Comparison of ENCODE assay signal across 2 cellular contexts in genomic region chr4:147494301-147494700, GRCh38.
TF ChIP-seq lines count a peak whose summit lies in the region.

No MANE protein-coding gene starts in this region.

TF ChIP-seq in IMR-90, 13 proteins besides CTCF, POLR2A, EP300 and RAD21:
- TF ChIP-seq MAFK (IDR thresholded peaks at IDR 0.05; ENCODE audit: low read depth, low read length) (no peak), CHD1 (IDR thresholded peaks at IDR 0.05; ENCODE audit: low read depth, low read length) (no peak)
TF ChIP-seq in IMR-90: peak in this region for 0.

TF ChIP-seq in H1, 55 proteins besides CTCF, POLR2A, EP300 and RAD21:
- TF ChIP-seq JUND (IDR thresholded peaks at IDR 0.05; ENCODE audit: low read length) (no peak), KDM1A (IDR thresholded peaks at IDR 0.05; ENCODE audit: borderline replicate concordance, low read length) (peak; percentile 73; the same call in 1 of the 2 replicates)
